In genomic region chr18:45173799-45174519, GRCh38 we compare ENCODE assay signal across 20 cellular contexts.
A peak's percentile ranks its signal among the peaks of the same experiment; 100 is the strongest.
DNase-seq lines count a peak whose midpoint lies in the region; ATAC-seq, FAIRE-seq and TF ChIP-seq lines count a peak whose summit lies in the region.
"Had no signal": no experiment of that assay in that cellular context is flagged by ENCODE, and none has a peak within 500 bp of the region (broad histone marks: within the 10 kb centered on the region; RNA-seq: fewer than 3 reads in every experiment).

No MANE protein-coding gene starts in this region.

- H3K27me3 ChIP-seq in small intestine (ENCODE audit: control insufficient read depth in 2 of 2, insufficient read depth in 2 of 2, low read length in 2 of 2) = no peaks in the 10 kb centered on the region
- H3K27me3 ChIP-seq in heart right ventricle = peaks cover 0 to 2% (median 0%) of the 10 kb centered on the region in 7 donors
- H3K27me3 ChIP-seq: heart left ventricle, vagina had no signal

- peak; percentile 21 for DNase-seq in small intestine
- DNase-seq in heart right ventricle = no peak
- no peak for DNase-seq in activated CD4-positive, alpha-beta T cell treated with anti-CD3 and anti-CD28 coated beads, Interleukin-2, amount 50 U/mL, for 4 hours
- DNase-seq in immature natural killer cell = no peak
- DNase-seq: activated T-cell treated with anti-CD3 and anti-CD28 coated beads, Interleukin-2, amount 50 U/mL, for 4 hours; heart left ventricle; naive B cell; NCI-H1092; NCI-H524; SIG-M5; stimulated activated CD4-positive, alpha-beta T cell treated with anti-CD3 and anti-CD28 coated beads, Interleukin-4, amount 100 ng/mL, for 1 hour; substantia nigra had no signal

- ATAC-seq in GM19025 (IDR thresholded peaks at IDR 0.05; ENCODE audit: low read depth, unreplicated experiment) (peak; percentile 55), HG02678 (IDR thresholded peaks at IDR 0.05; ENCODE audit: unreplicated experiment) (peak; percentile 82), HG03460 (IDR thresholded peaks at IDR 0.05; ENCODE audit: unreplicated experiment) (peak; percentile 66), heart right ventricle (no peak)
- ATAC-seq: activated T-cell treated with anti-CD3 and anti-CD28 coated beads, Interleukin-2, amount 50 U/mL, for 4 hours; heart left ventricle; K562 had no signal

- H3K4me3 ChIP-seq in small intestine (ENCODE audit: low read depth in 1 of 2, low read length in 2 of 2) (no peak overlapping the region), heart right ventricle (no peak overlapping the region)
- H3K4me3 ChIP-seq: heart left ventricle, K562, skin epidermis, vagina had no signal

- H3K9me3 Mint-ChIP-seq in immature natural killer cell = no peaks in the 10 kb centered on the region
- H3K9me3 Mint-ChIP-seq: activated T-cell treated with anti-CD3 and anti-CD28 coated beads, Interleukin-2, amount 50 U/mL, for 4 hours; naive B cell had no signal

- H3K36me3 ChIP-seq in small intestine (ENCODE audit: control insufficient read depth in 2 of 2, insufficient read depth in 2 of 2, low read length in 2 of 2) (no peaks in the 10 kb centered on the region), heart right ventricle (no peaks in the 10 kb centered on the region)
- H3K36me3 ChIP-seq: heart left ventricle, vagina had no signal

- H3K4me1 Mint-ChIP-seq in immature natural killer cell = peaks cover 2 to 12% of the 10 kb centered on the region in 2 donors
- H3K4me1 Mint-ChIP-seq: activated naive CD4-positive, alpha-beta T cell treated with anti-CD3 and anti-CD28 coated beads, Interleukin-2, amount 50 U/mL, for 24 hours had no signal

- 40 to 52% (median 42%) methylated on average over 2 of the region's 2 CpGs for WGBS in small intestine, 3 donors
- 72% methylated on average over 2 of the region's 2 CpGs for WGBS in heart right ventricle, 2 donors

- no peak overlapping the region for H3K27ac Mint-ChIP-seq in immature natural killer cell
- H3K27ac Mint-ChIP-seq: activated naive CD4-positive, alpha-beta T cell treated with anti-CD3 and anti-CD28 coated beads, Interleukin-2, amount 50 U/mL, for 24 hours; B cell; naive B cell had no signal

- H3K4me1 ChIP-seq in small intestine (ENCODE audit: control insufficient read depth in 2 of 2, insufficient read depth in 1 of 2, low read depth in 1 of 2, low read length in 1 of 2) (peaks cover 0 to 7% of the 10 kb centered on the region in 2 donors), heart right ventricle (peaks cover 0 to 13% (median 0%) of the 10 kb centered on the region in 9 donors)

- no peak for TF ChIP-seq CTCF in heart right ventricle (IDR thresholded peaks at IDR 0.05)

- H3K27me3 Mint-ChIP-seq in immature natural killer cell (ENCODE audit: low read depth in 3 of 3) = peaks cover 0 to 7% (median 1%) of the 10 kb centered on the region in 3 donors

- intact Hi-C loops in heart right ventricle (cut with DNase I) = no loop called here

- H3K4me3 Mint-ChIP-seq in immature natural killer cell = no peak overlapping the region
- H3K4me3 Mint-ChIP-seq: activated naive CD4-positive, alpha-beta T cell treated with anti-CD3 and anti-CD28 coated beads, Interleukin-2, amount 50 U/mL, for 24 hours; activated T-cell treated with anti-CD3 and anti-CD28 coated beads, Interleukin-2, amount 50 U/mL, for 4 hours; B cell; naive B cell had no signal

- H3K36me3 Mint-ChIP-seq in immature natural killer cell = peaks cover 0 to 7% (median 0%) of the 10 kb centered on the region in 3 donors
- H3K36me3 Mint-ChIP-seq: activated naive CD4-positive, alpha-beta T cell treated with anti-CD3 and anti-CD28 coated beads, Interleukin-2, amount 50 U/mL, for 24 hours had no signal

- H3K27ac ChIP-seq in small intestine (ENCODE audit: low read depth in 1 of 2, low read length in 1 of 2) = no peak overlapping the region
- no peak overlapping the region for H3K27ac ChIP-seq in heart right ventricle
- H3K27ac ChIP-seq: heart left ventricle, skin epidermis, vagina had no signal

- no peak for FAIRE-seq in small intestine (lab: Jason Lieb, UNC)
- FAIRE-seq: K562 had no signal

- H3K9me3 ChIP-seq in small intestine (ENCODE audit: control insufficient read depth, low read depth) = no peaks in the 10 kb centered on the region
- no peaks in the 10 kb centered on the region for H3K9me3 ChIP-seq in heart right ventricle
- H3K9me3 ChIP-seq: heart left ventricle, vagina had no signal

Comparison
In these comparisons a context has a peak if more than half of its experiments do, and no peak if none do; other contexts are left out.
1. ATAC-seq: peak in GM19025 (single experiment), HG02678 (single experiment) and HG03460 (single experiment); none in heart right ventricle (0 of 8).